In the genomic region with DNA sequence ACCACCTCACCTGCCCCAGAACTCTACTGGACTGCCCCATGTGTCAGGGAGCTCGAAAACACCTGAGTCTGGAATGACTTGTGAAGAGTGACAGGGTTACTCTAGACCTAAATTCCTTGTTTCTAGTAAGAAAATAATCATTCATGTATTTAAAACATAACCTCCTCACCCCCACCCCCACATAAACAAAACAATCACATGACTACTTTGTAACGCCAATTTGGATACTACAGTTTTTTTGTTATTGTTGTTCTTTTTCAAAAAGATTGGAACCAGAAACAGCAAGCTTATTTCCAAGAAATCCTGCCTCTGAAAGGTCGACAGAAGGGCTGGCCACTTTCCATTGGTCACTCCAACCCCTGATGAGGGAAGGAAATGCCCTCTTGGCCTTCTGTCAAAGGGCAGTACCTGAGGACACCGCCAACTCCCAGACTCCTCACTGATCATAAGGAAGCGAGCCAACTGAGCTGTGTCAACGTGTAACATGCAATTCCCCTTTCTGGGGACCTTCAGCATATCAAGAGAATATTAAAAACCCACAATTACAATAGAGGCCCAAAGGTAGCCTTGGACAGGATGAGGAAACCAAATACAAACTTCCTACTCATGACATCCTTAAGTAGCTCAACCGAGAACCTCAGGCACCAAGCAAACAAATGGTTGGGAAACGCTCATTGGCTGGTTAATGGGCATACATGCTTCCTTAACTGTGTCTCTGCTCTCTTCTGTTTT, we compare ENCODE assay signal across 1 cellular context.
TF ChIP-seq lines count a peak whose summit lies in the region.

No MANE protein-coding gene starts in this region.

TF ChIP-seq in HepG2, 621 proteins besides CTCF, POLR2A, EP300 and RAD21 (continued from another document):
- TF ChIP-seq, protein P1, sequence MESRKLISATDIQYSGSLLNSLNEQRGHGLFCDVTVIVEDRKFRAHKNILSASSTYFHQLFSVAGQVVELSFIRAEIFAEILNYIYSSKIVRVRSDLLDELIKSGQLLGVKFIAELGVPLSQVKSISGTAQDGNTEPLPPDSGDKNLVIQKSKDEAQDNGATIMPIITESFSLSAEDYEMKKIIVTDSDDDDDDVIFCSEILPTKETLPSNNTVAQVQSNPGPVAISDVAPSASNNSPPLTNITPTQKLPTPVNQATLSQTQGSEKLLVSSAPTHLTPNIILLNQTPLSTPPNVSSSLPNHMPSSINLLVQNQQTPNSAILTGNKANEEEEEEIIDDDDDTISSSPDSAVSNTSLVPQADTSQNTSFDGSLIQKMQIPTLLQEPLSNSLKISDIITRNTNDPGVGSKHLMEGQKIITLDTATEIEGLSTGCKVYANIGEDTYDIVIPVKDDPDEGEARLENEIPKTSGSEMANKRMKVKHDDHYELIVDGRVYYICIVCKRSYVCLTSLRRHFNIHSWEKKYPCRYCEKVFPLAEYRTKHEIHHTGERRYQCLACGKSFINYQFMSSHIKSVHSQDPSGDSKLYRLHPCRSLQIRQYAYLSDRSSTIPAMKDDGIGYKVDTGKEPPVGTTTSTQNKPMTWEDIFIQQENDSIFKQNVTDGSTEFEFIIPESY (CRISPR knock-in tag; IDR thresholded peaks at IDR 0.05), result 0 out of 2 replicates have a peak, but pooled peaks have one; percentile 15
TF ChIP-seq in HepG2: peak in this region for 1.
